In genomic region chr6:1291381-1291780, GRCh38 we compare ENCODE assay signal across 36 cellular contexts. TPM values are rescaled to one million over a fixed set of nuclear protein-coding genes. Genes with fewer than 3 reads are reported as not detected.
"Had no signal": no experiment of that assay in that cellular context is flagged by ENCODE, and none has a peak within 500 bp of the region (broad histone marks: within the 10 kb centered on the region; RNA-seq: fewer than 3 reads in every experiment).

No MANE protein-coding gene starts in this region.

- H3K27me3 ChIP-seq: body of pancreas, brain microvascular endothelial cell had no signal

- ATAC-seq: activated CD4-positive, alpha-beta T cell treated with anti-CD3 and anti-CD28 coated beads for 36 hours; activated CD4-positive, CD25-positive, alpha-beta regulatory T cell treated with anti-CD3 and anti-CD28 coated beads, Interleukin-2, amount 50 U/mL, for 24 hours; activated CD8-positive, alpha-beta memory T cell treated with anti-CD3 and anti-CD28 coated beads, Interleukin-2, amount 10 ng/mL, durations not matched to agents 7 days and 5 days; activated CD8-positive, alpha-beta T cell treated with anti-CD3 and anti-CD28 coated beads, Interleukin-2, amount 10 ng/mL, durations not matched to agents 7 days and 5 days; activated naive CD4-positive, alpha-beta T cell treated with anti-CD3 and anti-CD28 coated beads, Interleukin-2, amount 50 U/mL, for 72 hours; body of pancreas; WTC11 had no signal

- H3K9me3 ChIP-seq: adrenal gland, body of pancreas, breast epithelium had no signal

- H3K36me3 ChIP-seq: adrenal gland, brain microvascular endothelial cell, breast epithelium, WERI-Rb-1 had no signal

- H3K27ac ChIP-seq: adrenal gland, body of pancreas, brain microvascular endothelial cell, breast epithelium, WERI-Rb-1 had no signal

- H3K4me3 ChIP-seq: adrenal gland, body of pancreas, breast epithelium had no signal

- H3K4me1 ChIP-seq: adrenal gland, body of pancreas, breast epithelium had no signal

- DNase-seq: activated CD4-positive, alpha-beta memory T cell treated with anti-CD3 and anti-CD28 coated beads, Interleukin-2, amount 10 ng/mL, durations not matched to agents 7 days and 5 days; activated CD4-positive, alpha-beta T cell treated with anti-CD3 and anti-CD28 coated beads for 1 hour; activated CD4-positive, alpha-beta T cell treated with anti-CD3 and anti-CD28 coated beads for 36 hours; activated CD4-positive, alpha-beta T cell treated with anti-CD3 and anti-CD28 coated beads for 48 hours; activated CD4-positive, alpha-beta T cell treated with anti-CD3 and anti-CD28 coated beads, Interleukin-2, amount 10 ng/mL, durations not matched to agents 7 days and 5 days; activated CD4-positive, alpha-beta T cell treated with anti-CD3 and anti-CD28 coated beads, Interleukin-2, amount 50 U/mL, for 48 hours; activated CD4-positive, CD25-positive, alpha-beta regulatory T cell; activated CD8-positive, alpha-beta memory T cell treated with anti-CD3 and anti-CD28 coated beads for 24 hours; activated CD8-positive, alpha-beta memory T cell treated with anti-CD3 and anti-CD28 coated beads, Interleukin-2, amount 10 ng/mL, durations not matched to agents 7 days and 5 days; activated CD8-positive, alpha-beta memory T cell treated with anti-CD3 and anti-CD28 coated beads, Interleukin-2, amount 50 U/mL, for 48 hours; activated CD8-positive, alpha-beta T cell treated with anti-CD3 and anti-CD28 coated beads, Interleukin-2, amount 10 ng/mL, durations not matched to agents 7 days and 5 days; activated effector memory CD4-positive, alpha-beta T cell treated with Interleukin-2 at 50 U/mL for 16 hours; activated gamma-delta T cell treated with Interleukin-2 at 50 U/mL for 16 hours; activated naive CD4-positive, alpha-beta T cell; activated naive CD4-positive, alpha-beta T cell treated with anti-CD3 and anti-CD28 coated beads for 36 hours; activated naive CD4-positive, alpha-beta T cell treated with anti-CD3 and anti-CD28 coated beads, Interleukin-2, amount 50 U/mL, for 16 hours; activated naive CD8-positive, alpha-beta T cell treated with anti-CD3 and anti-CD28 coated beads for 36 hours; activated T-cell treated with anti-CD3 and anti-CD28 coated beads, Interleukin-2, amount 50 U/mL, for 24 hours; activated T-cell treated with anti-CD3 and anti-CD28 coated beads, Interleukin-2, amount 50 U/mL, for 48 hours; adrenal gland; amniotic stem cell; aorta; body of pancreas; brain microvascular endothelial cell; central memory CD4-positive, alpha-beta T cell; T-helper 2 cell; T-helper 9 cell; WERI-Rb-1 had no signal

- FAIRE-seq: astrocyte, TTC549 had no signal

RNA-seq across cellular contexts. Expression of gene FOXQ1, which starts 20.5 kb away (rescaled TPM):
- total RNA-seq: activated CD4-positive, alpha-beta memory T cell treated with anti-CD3 and anti-CD28 coated beads, Interleukin-2, amount 10 ng/mL, durations not matched to agents 7 days and 5 days; activated CD4-positive, alpha-beta T cell treated with anti-CD3 and anti-CD28 coated beads for 36 hours; activated CD4-positive, alpha-beta T cell treated with anti-CD3 and anti-CD28 coated beads, Interleukin-2, amount 10 ng/mL, durations not matched to agents 7 days and 5 days; activated CD8-positive, alpha-beta memory T cell treated with anti-CD3 and anti-CD28 coated beads, Interleukin-2, amount 10 ng/mL, durations not matched to agents 7 days and 5 days; activated CD8-positive, alpha-beta T cell treated with anti-CD3 and anti-CD28 coated beads, Interleukin-2, amount 10 ng/mL, durations not matched to agents 7 days and 5 days; activated naive CD4-positive, alpha-beta T cell treated with anti-CD3 and anti-CD28 coated beads for 36 hours; activated naive CD4-positive, alpha-beta T cell treated with anti-CD3 and anti-CD28 coated beads, Interleukin-2, amount 50 U/mL, for 72 hours; activated naive CD8-positive, alpha-beta T cell treated with anti-CD3 and anti-CD28 coated beads for 36 hours; activated T-helper 2 cell treated with anti-CD3 and anti-CD28 coated beads, Interferon-gamma antibody, Interleukin-2, Interleukin-4, amounts not matched to agents 10 μg/mL and 5 μg/mL and 100 μg/mL, durations not matched to agents 14 hours and 24 hours and 36 hours; aorta; cardiac septum had no signal
